Comparison of ENCODE assay signal across 25 cellular contexts in genomic region chr10:30592770-30593169, GRCh38. TPM values are rescaled to one million over a fixed set of nuclear protein-coding genes. Genes with fewer than 3 reads are reported as not detected.
"Had no signal": no experiment of that assay in that cellular context is flagged by ENCODE, and none has a peak within 500 bp of the region (broad histone marks: within the 10 kb centered on the region; RNA-seq: fewer than 3 reads in every experiment).

No MANE protein-coding gene starts in this region.

RNA-seq across cellular contexts. Expression of gene LYZL2, which starts 36.8 kb away (rescaled TPM):
- total RNA-seq: heart left ventricle, left cardiac atrium, left lung, liver, lower lobe of right lung, mammary epithelial cell, mesothelial cell of epicardium, mononuclear cell, natural killer cell, occipital lobe, osteocyte, progenitor cell of endocrine pancreas, pulmonary artery endothelial cell, renal cortical epithelial cell, right atrium auricular region, sciatic nerve, spleen, temporal lobe, tibial nerve, ureter, uterus had no signal
- polyA plus RNA-seq: heart left ventricle, immature natural killer cell, keratinocyte, liver, mammary epithelial cell, small intestine, spleen, thymus had no signal
